2 cellular contexts compared by ENCODE assay signal in the genomic region with DNA sequence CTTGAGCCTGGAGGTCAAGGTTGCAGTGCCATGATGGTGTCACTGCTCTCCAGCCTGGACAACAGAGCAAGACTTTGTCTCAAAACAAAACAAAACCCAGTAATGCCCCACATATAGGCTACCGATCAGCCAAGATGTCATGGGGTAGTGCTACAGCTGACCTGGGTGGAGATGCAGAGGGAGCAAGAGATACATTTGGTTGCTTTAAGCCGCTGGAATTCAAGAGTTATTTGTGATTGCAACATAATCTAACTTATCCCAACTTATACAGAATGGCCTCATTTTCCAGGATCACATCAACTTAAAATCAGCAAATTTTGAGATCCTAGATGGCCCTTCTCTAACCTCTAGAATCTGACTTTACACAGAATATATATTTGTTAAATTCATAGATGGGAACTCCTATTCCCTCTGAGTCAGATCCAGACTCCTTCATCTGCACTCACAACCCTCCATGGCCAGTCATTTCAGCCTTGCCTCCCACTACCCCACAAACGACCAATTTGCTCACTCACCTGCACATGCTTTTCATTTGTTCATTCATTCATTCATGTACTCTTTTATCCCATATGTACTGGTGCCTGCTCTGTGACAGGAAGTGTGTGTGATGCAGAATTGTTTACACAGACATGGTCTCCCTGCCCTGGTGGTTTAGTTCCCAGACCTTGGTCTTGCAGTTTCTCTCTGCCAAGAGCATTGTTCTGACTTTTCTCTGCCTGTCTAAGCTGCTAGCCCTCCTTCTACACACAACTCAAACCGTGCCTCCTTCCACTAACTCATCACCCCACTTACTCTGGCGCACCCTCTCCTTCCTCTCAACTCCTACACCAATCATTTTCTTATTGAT.
TF ChIP-seq lines count a peak whose summit lies in the region.

No MANE protein-coding gene starts in this region.

TF ChIP-seq in GM23338, 12 proteins besides CTCF, POLR2A, EP300 and RAD21:
- TF ChIP-seq, protein P1, sequence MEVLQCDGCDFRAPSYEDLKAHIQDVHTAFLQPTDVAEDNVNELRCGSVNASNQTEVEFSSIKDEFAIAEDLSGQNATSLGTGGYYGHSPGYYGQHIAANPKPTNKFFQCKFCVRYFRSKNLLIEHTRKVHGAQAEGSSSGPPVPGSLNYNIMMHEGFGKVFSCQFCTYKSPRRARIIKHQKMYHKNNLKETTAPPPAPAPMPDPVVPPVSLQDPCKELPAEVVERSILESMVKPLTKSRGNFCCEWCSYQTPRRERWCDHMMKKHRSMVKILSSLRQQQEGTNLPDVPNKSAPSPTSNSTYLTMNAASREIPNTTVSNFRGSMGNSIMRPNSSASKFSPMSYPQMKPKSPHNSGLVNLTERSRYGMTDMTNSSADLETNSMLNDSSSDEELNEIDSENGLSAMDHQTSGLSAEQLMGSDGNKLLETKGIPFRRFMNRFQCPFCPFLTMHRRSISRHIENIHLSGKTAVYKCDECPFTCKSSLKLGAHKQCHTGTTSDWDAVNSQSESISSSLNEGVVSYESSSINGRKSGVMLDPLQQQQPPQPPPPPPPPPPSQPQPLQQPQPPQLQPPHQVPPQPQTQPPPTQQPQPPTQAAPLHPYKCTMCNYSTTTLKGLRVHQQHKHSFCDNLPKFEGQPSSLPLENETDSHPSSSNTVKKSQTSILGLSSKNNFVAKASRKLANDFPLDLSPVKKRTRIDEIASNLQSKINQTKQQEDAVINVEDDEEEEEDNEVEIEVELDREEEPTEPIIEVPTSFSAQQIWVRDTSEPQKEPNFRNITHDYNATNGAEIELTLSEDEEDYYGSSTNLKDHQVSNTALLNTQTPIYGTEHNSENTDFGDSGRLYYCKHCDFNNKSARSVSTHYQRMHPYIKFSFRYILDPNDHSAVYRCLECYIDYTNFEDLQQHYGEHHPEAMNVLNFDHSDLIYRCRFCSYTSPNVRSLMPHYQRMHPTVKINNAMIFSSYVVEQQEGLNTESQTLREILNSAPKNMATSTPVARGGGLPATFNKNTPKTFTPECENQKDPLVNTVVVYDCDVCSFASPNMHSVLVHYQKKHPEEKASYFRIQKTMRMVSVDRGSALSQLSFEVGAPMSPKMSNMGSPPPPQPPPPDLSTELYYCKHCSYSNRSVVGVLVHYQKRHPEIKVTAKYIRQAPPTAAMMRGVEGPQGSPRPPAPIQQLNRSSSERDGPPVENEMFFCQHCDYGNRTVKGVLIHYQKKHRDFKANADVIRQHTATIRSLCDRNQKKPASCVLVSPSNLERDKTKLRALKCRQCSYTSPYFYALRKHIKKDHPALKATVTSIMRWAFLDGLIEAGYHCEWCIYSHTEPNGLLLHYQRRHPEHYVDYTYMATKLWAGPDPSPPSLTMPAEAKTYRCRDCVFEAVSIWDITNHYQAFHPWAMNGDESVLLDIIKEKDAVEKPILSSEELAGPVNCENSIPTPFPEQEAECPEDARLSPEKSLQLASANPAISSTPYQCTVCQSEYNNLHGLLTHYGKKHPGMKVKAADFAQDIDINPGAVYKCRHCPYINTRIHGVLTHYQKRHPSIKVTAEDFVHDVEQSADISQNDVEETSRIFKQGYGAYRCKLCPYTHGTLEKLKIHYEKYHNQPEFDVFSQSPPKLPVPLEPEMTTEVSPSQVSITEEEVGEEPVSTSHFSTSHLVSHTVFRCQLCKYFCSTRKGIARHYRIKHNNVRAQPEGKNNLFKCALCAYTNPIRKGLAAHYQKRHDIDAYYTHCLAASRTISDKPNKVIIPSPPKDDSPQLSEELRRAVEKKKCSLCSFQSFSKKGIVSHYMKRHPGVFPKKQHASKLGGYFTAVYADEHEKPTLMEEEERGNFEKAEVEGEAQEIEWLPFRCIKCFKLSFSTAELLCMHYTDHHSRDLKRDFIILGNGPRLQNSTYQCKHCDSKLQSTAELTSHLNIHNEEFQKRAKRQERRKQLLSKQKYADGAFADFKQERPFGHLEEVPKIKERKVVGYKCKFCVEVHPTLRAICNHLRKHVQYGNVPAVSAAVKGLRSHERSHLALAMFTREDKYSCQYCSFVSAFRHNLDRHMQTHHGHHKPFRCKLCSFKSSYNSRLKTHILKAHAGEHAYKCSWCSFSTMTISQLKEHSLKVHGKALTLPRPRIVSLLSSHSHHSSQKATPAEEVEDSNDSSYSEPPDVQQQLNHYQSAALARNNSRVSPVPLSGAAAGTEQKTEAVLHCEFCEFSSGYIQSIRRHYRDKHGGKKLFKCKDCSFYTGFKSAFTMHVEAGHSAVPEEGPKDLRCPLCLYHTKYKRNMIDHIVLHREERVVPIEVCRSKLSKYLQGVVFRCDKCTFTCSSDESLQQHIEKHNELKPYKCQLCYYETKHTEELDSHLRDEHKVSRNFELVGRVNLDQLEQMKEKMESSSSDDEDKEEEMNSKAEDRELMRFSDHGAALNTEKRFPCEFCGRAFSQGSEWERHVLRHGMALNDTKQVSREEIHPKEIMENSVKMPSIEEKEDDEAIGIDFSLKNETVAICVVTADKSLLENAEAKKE (CRISPR knock-in tag; IDR thresholded peaks at IDR 0.05) = no peak
- TF ChIP-seq, protein P2, sequence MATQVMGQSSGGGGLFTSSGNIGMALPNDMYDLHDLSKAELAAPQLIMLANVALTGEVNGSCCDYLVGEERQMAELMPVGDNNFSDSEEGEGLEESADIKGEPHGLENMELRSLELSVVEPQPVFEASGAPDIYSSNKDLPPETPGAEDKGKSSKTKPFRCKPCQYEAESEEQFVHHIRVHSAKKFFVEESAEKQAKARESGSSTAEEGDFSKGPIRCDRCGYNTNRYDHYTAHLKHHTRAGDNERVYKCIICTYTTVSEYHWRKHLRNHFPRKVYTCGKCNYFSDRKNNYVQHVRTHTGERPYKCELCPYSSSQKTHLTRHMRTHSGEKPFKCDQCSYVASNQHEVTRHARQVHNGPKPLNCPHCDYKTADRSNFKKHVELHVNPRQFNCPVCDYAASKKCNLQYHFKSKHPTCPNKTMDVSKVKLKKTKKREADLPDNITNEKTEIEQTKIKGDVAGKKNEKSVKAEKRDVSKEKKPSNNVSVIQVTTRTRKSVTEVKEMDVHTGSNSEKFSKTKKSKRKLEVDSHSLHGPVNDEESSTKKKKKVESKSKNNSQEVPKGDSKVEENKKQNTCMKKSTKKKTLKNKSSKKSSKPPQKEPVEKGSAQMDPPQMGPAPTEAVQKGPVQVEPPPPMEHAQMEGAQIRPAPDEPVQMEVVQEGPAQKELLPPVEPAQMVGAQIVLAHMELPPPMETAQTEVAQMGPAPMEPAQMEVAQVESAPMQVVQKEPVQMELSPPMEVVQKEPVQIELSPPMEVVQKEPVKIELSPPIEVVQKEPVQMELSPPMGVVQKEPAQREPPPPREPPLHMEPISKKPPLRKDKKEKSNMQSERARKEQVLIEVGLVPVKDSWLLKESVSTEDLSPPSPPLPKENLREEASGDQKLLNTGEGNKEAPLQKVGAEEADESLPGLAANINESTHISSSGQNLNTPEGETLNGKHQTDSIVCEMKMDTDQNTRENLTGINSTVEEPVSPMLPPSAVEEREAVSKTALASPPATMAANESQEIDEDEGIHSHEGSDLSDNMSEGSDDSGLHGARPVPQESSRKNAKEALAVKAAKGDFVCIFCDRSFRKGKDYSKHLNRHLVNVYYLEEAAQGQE (IDR thresholded peaks at IDR 0.05; ENCODE audit: unreplicated experiment) = no peak
- no peak for TF ChIP-seq JUNB (IDR thresholded peaks at IDR 0.05; ENCODE audit: unreplicated experiment)
- no peak for TF ChIP-seq EZH2phosphoT487 (IDR thresholded peaks at IDR 0.05; ENCODE audit: unreplicated experiment)
- no peak for TF ChIP-seq CREB1 (CRISPR knock-in tag; IDR thresholded peaks at IDR 0.05; ENCODE audit: low read depth)

TF ChIP-seq in H1, 55 proteins besides CTCF, POLR2A, EP300 and RAD21:
- TF ChIP-seq CEBPB (IDR thresholded peaks at IDR 0.05; ENCODE audit: low read depth, low read length) (peak; percentile 3; the same call in 1 of the 2 replicates), HDAC2 (IDR thresholded peaks at IDR 0.05; ENCODE audit: borderline replicate concordance in 1 of 2, low read depth in 2 of 2, low read length in 2 of 2) (no peak)
TF ChIP-seq in H1: peak in this region for 1.
